In genomic region chr15:74976159-74976558, GRCh38 we compare ENCODE assay signal across 26 cellular contexts. TPM values are rescaled to one million over a fixed set of nuclear protein-coding genes. Genes with fewer than 3 reads are reported as not detected.
DNase-seq lines count a peak whose midpoint lies in the region; ATAC-seq and TF ChIP-seq lines count a peak whose summit lies in the region.
"Had no signal": no experiment of that assay in that cellular context is flagged by ENCODE, and none has a peak within 500 bp of the region (broad histone marks: within the 10 kb centered on the region; RNA-seq: fewer than 3 reads in every experiment).

No MANE protein-coding gene starts in this region.

- no peak overlapping the region for H3K27ac ChIP-seq in VCaP
- no peak overlapping the region for H3K27ac ChIP-seq in CD8-positive, alpha-beta T cell (ENCODE audit: low read depth, low read length)
- H3K27ac ChIP-seq: psoas muscle, testis, uterus had no signal

- no peak overlapping the region for H3K4me3 Mint-ChIP-seq in CD8-positive, alpha-beta T cell
- no peak overlapping the region for H3K4me3 Mint-ChIP-seq in T-helper 2 cell treated with Interferon-gamma antibody and Interleukin-4, amounts not matched to agents 5 μg/mL and 100 μg/mL, for 36 hours
- H3K4me3 Mint-ChIP-seq: activated naive CD4-positive, alpha-beta T cell treated with anti-CD3 and anti-CD28 coated beads, Interleukin-2, amount 10 ng/mL, durations not matched to agents 7 days and 5 days; activated T-cell treated with anti-CD3 and anti-CD28 coated beads, Interleukin-2, amount 50 U/mL, for 72 hours; stimulated activated naive B cell treated with anti-CD40 and anti-IgM and Interleukin-4, amounts not matched to agents 10 μg/mL and 1 μg/mL and 100 μg/mL, for 72 hours had no signal

- no peaks in the 10 kb centered on the region for H3K27me3 ChIP-seq in BE2C
- no peaks in the 10 kb centered on the region for H3K27me3 ChIP-seq in CD8-positive, alpha-beta T cell (ENCODE audit: insufficient read depth, low read length)
- H3K27me3 ChIP-seq: testis, uterus had no signal

- H3K27ac Mint-ChIP-seq in CD8-positive, alpha-beta T cell: no peak overlapping the region
- H3K27ac Mint-ChIP-seq in T-helper 2 cell treated with Interferon-gamma antibody and Interleukin-4, amounts not matched to agents 5 μg/mL and 100 μg/mL, for 36 hours: no peak overlapping the region
- H3K27ac Mint-ChIP-seq: activated naive CD4-positive, alpha-beta T cell treated with anti-CD3 and anti-CD28 coated beads, Interleukin-2, amount 10 ng/mL, durations not matched to agents 7 days and 5 days; activated T-cell treated with anti-CD3 and anti-CD28 coated beads, Interleukin-2, amount 50 U/mL, for 72 hours; stimulated activated naive B cell treated with anti-CD40 and anti-IgM and Interleukin-4, amounts not matched to agents 10 μg/mL and 1 μg/mL and 100 μg/mL, for 72 hours had no signal

- intact Hi-C loops in CD8-positive, alpha-beta T cell (cut with DNase I, micrococcal nuclease): no loop called here
- intact Hi-C loops in Right ventricle myocardium inferior (cut with DNase I): no loop called here

- H3K4me3 ChIP-seq in BE2C (ENCODE audit: low read depth, low read length) (no peak overlapping the region), fibroblast of villous mesenchyme (ENCODE audit: low read depth, low read length) (no peak overlapping the region)
- H3K4me3 ChIP-seq in CD8-positive, alpha-beta T cell (ENCODE audit: low read depth, low read length): no peak overlapping the region
- H3K4me3 ChIP-seq: psoas muscle, smooth muscle cell, testis, uterus had no signal

- H3K9me3 ChIP-seq in BE2C: no peaks in the 10 kb centered on the region
- no peaks in the 10 kb centered on the region for H3K9me3 ChIP-seq in CD8-positive, alpha-beta T cell (ENCODE audit: low read length)
- H3K9me3 ChIP-seq: psoas muscle, testis, uterus had no signal

- H3K36me3 ChIP-seq in BE2C: no peaks in the 10 kb centered on the region
- H3K36me3 ChIP-seq in CD8-positive, alpha-beta T cell (ENCODE audit: insufficient read depth, low read length): no peaks in the 10 kb centered on the region
- H3K36me3 ChIP-seq: uterus had no signal

- ATAC-seq in CD8-positive, alpha-beta T cell: no peak
- no peak for ATAC-seq in Right ventricle myocardium inferior
- ATAC-seq: activated T-cell treated with anti-CD3 and anti-CD28 coated beads, Interleukin-2, amount 50 U/mL, for 72 hours; psoas muscle; stimulated activated naive B cell treated with anti-CD40 and anti-IgM and Interleukin-4, amounts not matched to agents 10 μg/mL and 1 μg/mL and 100 μg/mL, for 72 hours had no signal

- TF ChIP-seq CTCF in BE2C (IDR thresholded peaks at IDR 0.05; ENCODE audit: low read depth, low read length) (peak; percentile 25; the same call in 1 of the 2 replicates), GM13977 (IDR thresholded peaks at IDR 0.05; ENCODE audit: extremely low read depth, insufficient read depth, missing control alignments) (peak; percentile 7), VCaP (conservative IDR thresholded peaks at IDR 0.05) (peak; percentile 69), fibroblast of villous mesenchyme (IDR thresholded peaks at IDR 0.05; ENCODE audit: insufficient read depth, low read depth, low read length) (peak; percentile 4)
- TF ChIP-seq CTCF in CD8-positive, alpha-beta T cell (IDR thresholded peaks at IDR 0.05): no peak

- H3K4me1 ChIP-seq in BE2C: peaks cover 19% of the 10 kb centered on the region
- H3K4me1 ChIP-seq in CD8-positive, alpha-beta T cell (ENCODE audit: insufficient read depth, low read length): no peaks in the 10 kb centered on the region
- H3K4me1 ChIP-seq: psoas muscle, testis, uterus had no signal

- in situ Hi-C loops in GM13977 (cut with MboI; ENCODE audit: low pct_unique_long_range_greater_than_20kb, low sequenced_read_pairs, unreplicated experiment): no loop called here

- no peaks in the 10 kb centered on the region for H3K36me3 Mint-ChIP-seq in CD8-positive, alpha-beta T cell
- H3K36me3 Mint-ChIP-seq in T-helper 2 cell treated with Interferon-gamma antibody and Interleukin-4, amounts not matched to agents 5 μg/mL and 100 μg/mL, for 36 hours (ENCODE audit: low read depth): no peaks in the 10 kb centered on the region
- H3K36me3 Mint-ChIP-seq: activated naive CD4-positive, alpha-beta T cell treated with anti-CD3 and anti-CD28 coated beads, Interleukin-2, amount 10 ng/mL, durations not matched to agents 7 days and 5 days; stimulated activated naive B cell treated with anti-CD40 and anti-IgM and Interleukin-4, amounts not matched to agents 10 μg/mL and 1 μg/mL and 100 μg/mL, for 72 hours had no signal

- POLR2A ChIA-PET in CD8-positive, alpha-beta T cell (lab: Charles Lee): no interaction called here

- H3K4me1 Mint-ChIP-seq in CD8-positive, alpha-beta T cell (ENCODE audit: low read depth): peaks cover 4% of the 10 kb centered on the region
- peaks cover 4% of the 10 kb centered on the region for H3K4me1 Mint-ChIP-seq in T-helper 2 cell treated with Interferon-gamma antibody and Interleukin-4, amounts not matched to agents 5 μg/mL and 100 μg/mL, for 36 hours (ENCODE audit: low read depth)
- H3K4me1 Mint-ChIP-seq: stimulated activated naive B cell treated with anti-CD40 and anti-IgM and Interleukin-4, amounts not matched to agents 10 μg/mL and 1 μg/mL and 100 μg/mL, for 72 hours had no signal

- DNase-seq in BE2C: no peak
- DNase-seq in GM13977 (ENCODE audit: low spot score): no peak
- no peak for DNase-seq in fibroblast of villous mesenchyme (ENCODE audit: low read depth)
- DNase-seq in CD8-positive, alpha-beta T cell: no peak
- no peak for DNase-seq in T-helper 2 cell treated with Interferon-gamma antibody and Interleukin-4, amounts not matched to agents 5 μg/mL and 100 μg/mL, for 36 hours (ENCODE audit: low spot score)
- no peak for DNase-seq in T-helper 1 cell
- no peak for DNase-seq in Right ventricle myocardium inferior (ENCODE audit: missing footprints)
- DNase-seq: activated CD4-positive, CD25-positive, alpha-beta regulatory T cell treated with anti-CD3 and anti-CD28 coated beads, Interleukin-2, amount 50 U/mL, for 72 hours; activated naive CD4-positive, alpha-beta T cell treated with anti-CD3 and anti-CD28 coated beads, Interleukin-2, amount 10 ng/mL, durations not matched to agents 7 days and 5 days; activated T-cell treated with anti-CD3 and anti-CD28 coated beads, Interleukin-2, amount 50 U/mL, for 72 hours; anterior cingulate cortex; central memory CD4-positive, alpha-beta T cell; DMS153; Kasumi-1; kidney; NCI-H1092 treated with DMSO at 0.1 percent for 48 hours; NCI-H2081 treated with DMSO at 0.1 percent for 48 hours; NCI-H446 treated with DMSO at 0.1 percent for 48 hours; psoas muscle; RPMI8226; stimulated activated CD4-positive, alpha-beta T cell treated with anti-CD3 and anti-CD28 coated beads, Interleukin-2, amount 100 ng/mL, for 48 hours; stimulated activated naive B cell treated with anti-CD40 and anti-IgM and Interleukin-4, amounts not matched to agents 10 μg/mL and 1 μg/mL and 100 μg/mL, for 72 hours; testis; uterus had no signal

- H3K9me3 Mint-ChIP-seq in CD8-positive, alpha-beta T cell: no peaks in the 10 kb centered on the region
- H3K9me3 Mint-ChIP-seq in T-helper 2 cell treated with Interferon-gamma antibody and Interleukin-4, amounts not matched to agents 5 μg/mL and 100 μg/mL, for 36 hours: no peaks in the 10 kb centered on the region
- H3K9me3 Mint-ChIP-seq: activated naive CD4-positive, alpha-beta T cell treated with anti-CD3 and anti-CD28 coated beads, Interleukin-2, amount 10 ng/mL, durations not matched to agents 7 days and 5 days; activated T-cell treated with anti-CD3 and anti-CD28 coated beads, Interleukin-2, amount 50 U/mL, for 72 hours; stimulated activated naive B cell treated with anti-CD40 and anti-IgM and Interleukin-4, amounts not matched to agents 10 μg/mL and 1 μg/mL and 100 μg/mL, for 72 hours had no signal

- CTCF ChIA-PET in CD8-positive, alpha-beta T cell (lab: Charles Lee): no interaction called here

- H3K27me3 Mint-ChIP-seq in CD8-positive, alpha-beta T cell (ENCODE audit: low read depth): peaks cover 11% of the 10 kb centered on the region
- peaks cover 6% of the 10 kb centered on the region for H3K27me3 Mint-ChIP-seq in T-helper 2 cell treated with Interferon-gamma antibody and Interleukin-4, amounts not matched to agents 5 μg/mL and 100 μg/mL, for 36 hours (ENCODE audit: low read depth)

RNA-seq across cellular contexts. Expression of gene SCAMP5, which starts 19.2 kb away (rescaled TPM):
- polyA plus RNA-seq in BE2C (2012; ENCODE audit: insufficient read depth, insufficient read length, low read depth): 261 TPM
- total RNA-seq in fibroblast of villous mesenchyme (0.43 and 1.6 TPM in 2 replicates), Right ventricle myocardium inferior (1.9 TPM)
- under 1 TPM; 0.71 to 0.72 TPM for total RNA-seq in CD8-positive, alpha-beta T cell

RNA-seq across cellular contexts. Expression of gene RPP25, which starts 19.6 kb away (rescaled TPM):
- 78.8 TPM for polyA plus RNA-seq in BE2C (2012; ENCODE audit: insufficient read depth, insufficient read length, low read depth)
- total RNA-seq in fibroblast of villous mesenchyme (2.6 and 11.0 TPM in 2 replicates), Right ventricle myocardium inferior (2.7 TPM)
- total RNA-seq in CD8-positive, alpha-beta T cell: under 1 TPM; 0.22 to 0.28 TPM

RNA-seq across cellular contexts. Expression of gene COX5A, which starts 38.3 kb away (rescaled TPM):
- 662 TPM for polyA plus RNA-seq in BE2C (2012; ENCODE audit: insufficient read depth, insufficient read length, low read depth)
- total RNA-seq in fibroblast of villous mesenchyme (33.7 and 47.4 TPM in 2 replicates), Right ventricle myocardium inferior (1,490 TPM)
- 10 to 100 TPM; 40.0 to 42.6 TPM for total RNA-seq in CD8-positive, alpha-beta T cell

RNA-seq across cellular contexts. Expression of gene PPCDC, which starts 47.2 kb away (rescaled TPM):
- 37.0 TPM for polyA plus RNA-seq in BE2C (2012; ENCODE audit: insufficient read depth, insufficient read length, low read depth)
- total RNA-seq in fibroblast of villous mesenchyme: 7.4 and 7.8 TPM in 2 replicates
- total RNA-seq in CD8-positive, alpha-beta T cell: 1 to 10 TPM; 6.0 to 6.5 TPM
- 5.2 TPM for total RNA-seq in Right ventricle myocardium inferior

Comparison
In these comparisons a context has a peak if more than half of its experiments do, and no peak if none do; other contexts are left out.
1. RNA of gene COX5A, which starts 38.3 kb away (total RNA-seq): 1,490 TPM in Right ventricle myocardium inferior (single experiment); 40.0 to 42.6 TPM in CD8-positive, alpha-beta T cell and 33.7 to 47.4 TPM in fibroblast of villous mesenchyme; every median in the first group is over 10 times any median in the second.